Comparison of ENCODE assay signal across 12 cellular contexts in the genomic region with DNA sequence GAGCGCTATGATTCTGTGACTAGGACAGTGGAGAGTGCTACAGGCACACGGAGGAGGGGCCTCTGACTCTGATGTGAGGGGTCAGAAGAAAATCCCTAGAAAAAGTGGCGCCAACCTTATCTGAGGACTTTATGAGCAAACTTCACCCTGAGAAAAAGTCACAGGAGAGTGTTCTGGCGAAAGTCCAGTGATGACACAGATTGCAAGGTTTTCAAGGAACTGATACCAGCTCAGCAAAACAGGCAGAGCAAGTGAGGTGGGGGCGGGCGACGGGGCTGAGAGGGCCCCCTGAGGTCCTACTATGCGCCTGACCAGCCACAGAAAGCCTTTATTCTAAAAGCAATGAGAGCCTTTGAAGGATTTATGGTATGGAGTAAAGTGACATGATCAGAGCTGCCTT.
DNase-seq lines count a peak whose midpoint lies in the region; ATAC-seq, FAIRE-seq and TF ChIP-seq lines count a peak whose summit lies in the region.
"Had no signal": no experiment of that assay in that cellular context is flagged by ENCODE, and none has a peak within 500 bp of the region (broad histone marks: within the 10 kb centered on the region; RNA-seq: fewer than 3 reads in every experiment).

No MANE protein-coding gene starts in this region.

- TF ChIP-seq CTCF in pancreas (IDR thresholded peaks at IDR 0.05) (no peak), SK-N-SH (IDR thresholded peaks at IDR 0.05) (no peak)

- no peak for TF ChIP-seq EP300 in SK-N-SH (IDR thresholded peaks at IDR 0.05; ENCODE audit: borderline replicate concordance in 1 of 2, low read depth in 1 of 2, low read length in 1 of 2)

- peak overlapping the region; percentile 32 for H3K27ac ChIP-seq in cingulate gyrus (ENCODE audit: low read depth, low read length)
- no peak overlapping the region for H3K27ac ChIP-seq in pancreas
- no peak overlapping the region for H3K27ac ChIP-seq in SK-N-SH (ENCODE audit: low read depth in 2 of 2, low read length in 1 of 2)
- H3K27ac ChIP-seq: SJSA1 had no signal

- intact Hi-C loops in pancreas (cut with DNase I), result no loop called here

- no peak overlapping the region for H3K4me2 ChIP-seq in SK-N-SH

- H3K27me3 ChIP-seq in MG63 (no peaks in the 10 kb centered on the region), pancreas (no peaks in the 10 kb centered on the region), SK-N-SH (ENCODE audit: insufficient read depth) (peaks cover 24% of the 10 kb centered on the region; the same call in 1 of the 2 replicates)
- H3K27me3 ChIP-seq: SJSA1 had no signal

- no peak for TF ChIP-seq RAD21 in SK-N-SH (IDR thresholded peaks at IDR 0.05; ENCODE audit: low read length)

- ATAC-seq in pancreas (peak; percentile 41 to 58 (median 44)), HG03108 (IDR thresholded peaks at IDR 0.05; ENCODE audit: unreplicated experiment) (no peak)
- ATAC-seq: CD8-positive, alpha-beta T cell had no signal

- H3F3A ChIP-seq in SK-N-SH (replicated peaks; ENCODE audit: insufficient read depth), result no peaks in the 10 kb centered on the region

- H4K20me1 ChIP-seq in SK-N-SH (ENCODE audit: insufficient read depth), result no peaks in the 10 kb centered on the region

- H3K4me3 ChIP-seq in MG63, result no peak overlapping the region
- H3K4me3 ChIP-seq in pancreas, result no peak overlapping the region
- H3K4me3 ChIP-seq in SK-N-SH (ENCODE audit: low read depth in 2 of 2, low read length in 1 of 2), result no peak overlapping the region
- H3K4me3 ChIP-seq: SJSA1 had no signal

- POLR2A ChIA-PET in SK-N-SH (lab: Yijun Ruan, JAX), result no interaction called here

- H2AFZ ChIP-seq in SK-N-SH (ENCODE audit: low read depth), result no peak overlapping the region

- H3K9me3 ChIP-seq in MG63 (no peaks in the 10 kb centered on the region), pancreas (no peaks in the 10 kb centered on the region), SK-N-SH (no peaks in the 10 kb centered on the region)
- H3K9me3 ChIP-seq: SJSA1 had no signal

- no peaks in the 10 kb centered on the region for H3K79me2 ChIP-seq in SK-N-SH (ENCODE audit: insufficient read depth)

- no peaks in the 10 kb centered on the region for H3K9me2 ChIP-seq in SK-N-SH

- H3K4me1 ChIP-seq in pancreas (peaks cover 11 to 36% (median 26%) of the 10 kb centered on the region in 3 donors), SK-N-SH (ENCODE audit: control insufficient read depth in 1 of 2, insufficient read depth in 2 of 2, low read depth in 1 of 2, low read length in 1 of 2) (no peaks in the 10 kb centered on the region; a peak in 1 of 4 replicates)

- DNase-seq in ELR (ENCODE audit: low read depth) (peak; percentile 29), MG63 (peak; percentile 21), pancreas (peak in 2 of 6 donors; percentile 39 to 60), NCI-H69 (lab: John Stamatoyannopoulos, UW) (no peak), SK-N-SH (no peak)
- DNase-seq in activated naive CD4-positive, alpha-beta T cell (lab: John Stamatoyannopoulos, UW), result no peak
- DNase-seq: CD8-positive, alpha-beta T cell; cortex of kidney; NCI-H2029 treated with DMSO at 0.1 percent for 48 hours had no signal

- H3K36me3 ChIP-seq in MG63, result no peaks in the 10 kb centered on the region
- H3K36me3 ChIP-seq in pancreas, result no peaks in the 10 kb centered on the region
- H3K36me3 ChIP-seq in SK-N-SH (replicated peaks in 1 of 2; ENCODE audit: control insufficient read depth in 1 of 2, insufficient read depth in 2 of 2, low read length in 1 of 2), result no peaks in the 10 kb centered on the region
- H3K36me3 ChIP-seq: SJSA1 had no signal

- CTCF ChIA-PET in SK-N-SH (lab: Yijun Ruan, JAX), result no interaction called here

- FAIRE-seq in pancreas (lab: Jason Lieb, UNC), result no peak

- WGBS in pancreas, 2 donors, result 31 to 33% methylated on average over 8 of the region's 8 CpGs
- 26% methylated on average over 8 of the region's 8 CpGs for WGBS in SK-N-SH (ENCODE audit: low lambda C conversion rate)

- no peak overlapping the region for H3K9ac ChIP-seq in SK-N-SH

TF ChIP-seq in SK-N-SH, 30 proteins besides CTCF, POLR2A, EP300 and RAD21:
- TF ChIP-seq TEAD4 (IDR thresholded peaks at IDR 0.05; ENCODE audit: borderline replicate concordance, insufficient read depth) (no peak), NFIC (IDR thresholded peaks at IDR 0.05; ENCODE audit: borderline replicate concordance) (no peak)
- TF ChIP-seq, protein P1, sequence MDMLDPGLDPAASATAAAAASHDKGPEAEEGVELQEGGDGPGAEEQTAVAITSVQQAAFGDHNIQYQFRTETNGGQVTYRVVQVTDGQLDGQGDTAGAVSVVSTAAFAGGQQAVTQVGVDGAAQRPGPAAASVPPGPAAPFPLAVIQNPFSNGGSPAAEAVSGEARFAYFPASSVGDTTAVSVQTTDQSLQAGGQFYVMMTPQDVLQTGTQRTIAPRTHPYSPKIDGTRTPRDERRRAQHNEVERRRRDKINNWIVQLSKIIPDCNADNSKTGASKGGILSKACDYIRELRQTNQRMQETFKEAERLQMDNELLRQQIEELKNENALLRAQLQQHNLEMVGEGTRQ (IDR thresholded peaks at IDR 0.05; ENCODE audit: borderline replicate concordance, low read depth, low read length), result no peak

Comparison
In these comparisons a context has a peak if more than half of its experiments do, and no peak if none do; other contexts are left out.
1. DNase-seq: peak in ELR (single experiment) and MG63 (single experiment); none in activated naive CD4-positive, alpha-beta T cell (0 of 4), NCI-H69 (single experiment) and SK-N-SH (single experiment).